Comparison of ENCODE assay signal across 1 cellular context in genomic region chr19:17950310-17951150, GRCh38.
A peak's percentile ranks its signal among the peaks of the same experiment; 100 is the strongest.
TF ChIP-seq lines count a peak whose summit lies in the region.

No MANE protein-coding gene starts in this region.

TF ChIP-seq in K562, 482 proteins besides CTCF, POLR2A, EP300 and RAD21 (continued from another document and continues in another):
- TF ChIP-seq GMEB1 (CRISPR knock-in tag; IDR thresholded peaks at IDR 0.05) = no peak
- TF ChIP-seq PRMT5 (CRISPR knock-in tag; IDR thresholded peaks at IDR 0.05) = no peak
- no peak for TF ChIP-seq ZNF282 (CRISPR knock-in tag; IDR thresholded peaks at IDR 0.05)
- peak; percentile 74; the same call in 1 of the 2 replicates for TF ChIP-seq ZNF263 (CRISPR knock-in tag; IDR thresholded peaks at IDR 0.05; ENCODE audit: borderline replicate concordance)
- TF ChIP-seq BRD9 (IDR thresholded peaks at IDR 0.05; ENCODE audit: low read depth, partially characterized antibody) = no peak
- TF ChIP-seq MTA2 (IDR thresholded peaks at IDR 0.05; ENCODE audit: low read depth) = peak; percentile 17; the same call in 1 of the 2 replicates
- TF ChIP-seq KAT2B (IDR thresholded peaks at IDR 0.05; ENCODE audit: low read depth, low read length) = no peak
- peak; percentile 85 for TF ChIP-seq EGR1 (conservative IDR thresholded peaks at IDR 0.05)
- no peak for TF ChIP-seq ZNF24 (IDR thresholded peaks at IDR 0.05)
- TF ChIP-seq, protein P1, sequence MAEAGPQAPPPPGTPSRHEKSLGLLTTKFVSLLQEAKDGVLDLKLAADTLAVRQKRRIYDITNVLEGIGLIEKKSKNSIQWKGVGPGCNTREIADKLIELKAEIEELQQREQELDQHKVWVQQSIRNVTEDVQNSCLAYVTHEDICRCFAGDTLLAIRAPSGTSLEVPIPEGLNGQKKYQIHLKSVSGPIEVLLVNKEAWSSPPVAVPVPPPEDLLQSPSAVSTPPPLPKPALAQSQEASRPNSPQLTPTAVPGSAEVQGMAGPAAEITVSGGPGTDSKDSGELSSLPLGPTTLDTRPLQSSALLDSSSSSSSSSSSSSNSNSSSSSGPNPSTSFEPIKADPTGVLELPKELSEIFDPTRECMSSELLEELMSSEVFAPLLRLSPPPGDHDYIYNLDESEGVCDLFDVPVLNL (CRISPR knock-in tag; IDR thresholded peaks at IDR 0.05; ENCODE audit: low read depth) = no peak
- TF ChIP-seq, protein P2, sequence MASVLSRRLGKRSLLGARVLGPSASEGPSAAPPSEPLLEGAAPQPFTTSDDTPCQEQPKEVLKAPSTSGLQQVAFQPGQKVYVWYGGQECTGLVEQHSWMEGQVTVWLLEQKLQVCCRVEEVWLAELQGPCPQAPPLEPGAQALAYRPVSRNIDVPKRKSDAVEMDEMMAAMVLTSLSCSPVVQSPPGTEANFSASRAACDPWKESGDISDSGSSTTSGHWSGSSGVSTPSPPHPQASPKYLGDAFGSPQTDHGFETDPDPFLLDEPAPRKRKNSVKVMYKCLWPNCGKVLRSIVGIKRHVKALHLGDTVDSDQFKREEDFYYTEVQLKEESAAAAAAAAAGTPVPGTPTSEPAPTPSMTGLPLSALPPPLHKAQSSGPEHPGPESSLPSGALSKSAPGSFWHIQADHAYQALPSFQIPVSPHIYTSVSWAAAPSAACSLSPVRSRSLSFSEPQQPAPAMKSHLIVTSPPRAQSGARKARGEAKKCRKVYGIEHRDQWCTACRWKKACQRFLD (CRISPR knock-in tag; IDR thresholded peaks at IDR 0.05) = no peak
- no peak for TF ChIP-seq ZNF121 (CRISPR knock-in tag; conservative IDR thresholded peaks at IDR 0.05)
- TF ChIP-seq DMBX1 (CRISPR knock-in tag; IDR thresholded peaks at IDR 0.05; ENCODE audit: borderline replicate concordance) = no peak
- no peak for TF ChIP-seq XRCC3 (IDR thresholded peaks at IDR 0.05)
- TF ChIP-seq TFAP4 (CRISPR knock-in tag; IDR thresholded peaks at IDR 0.05; ENCODE audit: borderline replicate concordance) = 0 out of 2 replicates have a peak, but pooled peaks have one; percentile 17
- TF ChIP-seq RUNX1 (IDR thresholded peaks at IDR 0.05; ENCODE audit: low read depth) = no peak
- TF ChIP-seq CHD2 (IDR thresholded peaks at IDR 0.05; ENCODE audit: low read depth, low read length) = no peak
- no peak for TF ChIP-seq ELK1 (CRISPR knock-in tag; IDR thresholded peaks at IDR 0.05)
- no peak for TF ChIP-seq ZNF324 (CRISPR knock-in tag; IDR thresholded peaks at IDR 0.05)
- TF ChIP-seq ZNF77 (CRISPR knock-in tag; IDR thresholded peaks at IDR 0.05) = no peak
- TF ChIP-seq PCBP1 (IDR thresholded peaks at IDR 0.05; ENCODE audit: low read depth, low read length, poor library complexity, severe bottlenecking) = no peak
- TF ChIP-seq ZNF184 (CRISPR knock-in tag; IDR thresholded peaks at IDR 0.05) = no peak
- no peak for TF ChIP-seq MED1 (CRISPR knock-in tag; IDR thresholded peaks at IDR 0.05; ENCODE audit: borderline replicate concordance)
- TF ChIP-seq JUN (IDR thresholded peaks at IDR 0.05; ENCODE audit: borderline replicate concordance, low read depth, low read length) = no peak
- no peak for TF ChIP-seq JUN (CRISPR knock-in tag; IDR thresholded peaks at IDR 0.05; ENCODE audit: borderline replicate concordance)
- no peak for TF ChIP-seq ZZZ3 (IDR thresholded peaks at IDR 0.05)
- no peak for TF ChIP-seq ZNF444 (CRISPR knock-in tag; IDR thresholded peaks at IDR 0.05)
- TF ChIP-seq, protein P3, sequence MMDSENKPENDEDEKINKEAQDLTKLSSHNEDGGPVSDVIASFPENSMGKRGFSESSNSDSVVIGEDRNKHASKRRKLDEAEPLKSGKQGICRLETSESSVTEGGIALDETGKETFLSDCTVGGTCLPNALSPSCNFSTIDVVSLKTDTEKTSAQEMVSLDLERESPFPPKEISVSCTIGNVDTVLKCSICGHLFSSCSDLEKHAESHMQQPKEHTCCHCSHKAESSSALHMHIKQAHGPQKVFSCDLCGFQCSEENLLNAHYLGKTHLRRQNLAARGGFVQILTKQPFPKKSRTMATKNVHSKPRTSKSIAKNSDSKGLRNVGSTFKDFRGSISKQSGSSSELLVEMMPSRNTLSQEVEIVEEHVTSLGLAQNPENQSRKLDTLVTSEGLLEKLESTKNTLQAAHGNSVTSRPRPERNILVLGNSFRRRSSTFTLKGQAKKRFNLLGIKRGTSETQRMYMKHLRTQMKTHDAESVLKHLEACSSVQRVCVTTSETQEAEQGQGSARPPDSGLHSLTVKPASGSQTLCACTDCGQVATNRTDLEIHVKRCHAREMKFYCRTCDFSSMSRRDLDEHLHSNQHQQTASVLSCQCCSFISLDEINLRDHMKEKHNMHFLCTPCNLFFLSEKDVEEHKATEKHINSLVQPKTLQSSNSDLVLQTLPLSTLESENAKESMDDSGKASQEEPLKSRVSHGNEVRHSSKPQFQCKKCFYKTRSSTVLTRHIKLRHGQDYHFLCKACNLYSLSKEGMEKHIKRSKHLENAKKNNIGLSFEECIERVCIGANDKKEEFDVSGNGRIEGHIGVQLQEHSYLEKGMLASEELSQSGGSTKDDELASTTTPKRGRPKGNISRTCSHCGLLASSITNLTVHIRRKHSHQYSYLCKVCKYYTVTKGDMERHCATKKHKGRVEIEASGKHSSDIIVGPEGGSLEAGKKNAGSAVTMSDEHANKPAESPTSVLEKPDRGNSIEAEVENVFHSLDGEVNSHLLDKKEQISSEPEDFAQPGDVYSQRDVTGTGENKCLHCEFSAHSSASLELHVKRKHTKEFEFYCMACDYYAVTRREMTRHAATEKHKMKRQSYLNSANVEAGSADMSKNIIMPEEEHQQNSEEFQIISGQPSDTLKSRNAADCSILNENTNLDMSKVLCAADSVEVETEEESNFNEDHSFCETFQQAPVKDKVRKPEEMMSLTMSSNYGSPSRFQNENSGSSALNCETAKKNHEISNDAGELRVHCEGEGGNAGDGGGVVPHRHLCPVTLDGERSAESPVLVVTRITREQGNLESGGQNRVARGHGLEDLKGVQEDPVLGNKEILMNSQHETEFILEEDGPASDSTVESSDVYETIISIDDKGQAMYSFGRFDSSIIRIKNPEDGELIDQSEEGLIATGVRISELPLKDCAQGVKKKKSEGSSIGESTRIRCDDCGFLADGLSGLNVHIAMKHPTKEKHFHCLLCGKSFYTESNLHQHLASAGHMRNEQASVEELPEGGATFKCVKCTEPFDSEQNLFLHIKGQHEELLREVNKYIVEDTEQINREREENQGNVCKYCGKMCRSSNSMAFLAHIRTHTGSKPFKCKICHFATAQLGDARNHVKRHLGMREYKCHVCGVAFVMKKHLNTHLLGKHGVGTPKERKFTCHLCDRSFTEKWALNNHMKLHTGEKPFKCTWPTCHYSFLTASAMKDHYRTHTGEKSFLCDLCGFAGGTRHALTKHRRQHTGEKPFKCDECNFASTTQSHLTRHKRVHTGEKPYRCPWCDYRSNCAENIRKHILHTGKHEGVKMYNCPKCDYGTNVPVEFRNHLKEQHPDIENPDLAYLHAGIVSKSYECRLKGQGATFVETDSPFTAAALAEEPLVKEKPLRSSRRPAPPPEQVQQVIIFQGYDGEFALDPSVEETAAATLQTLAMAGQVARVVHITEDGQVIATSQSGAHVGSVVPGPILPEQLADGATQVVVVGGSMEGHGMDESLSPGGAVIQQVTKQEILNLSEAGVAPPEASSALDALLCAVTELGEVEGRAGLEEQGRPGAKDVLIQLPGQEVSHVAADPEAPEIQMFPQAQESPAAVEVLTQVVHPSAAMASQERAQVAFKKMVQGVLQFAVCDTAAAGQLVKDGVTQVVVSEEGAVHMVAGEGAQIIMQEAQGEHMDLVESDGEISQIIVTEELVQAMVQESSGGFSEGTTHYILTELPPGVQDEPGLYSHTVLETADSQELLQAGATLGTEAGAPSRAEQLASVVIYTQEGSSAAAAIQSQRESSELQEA (IDR thresholded peaks at IDR 0.05; ENCODE audit: low read depth) = no peak
- no peak for TF ChIP-seq KDM1A (IDR thresholded peaks at IDR 0.05)
- TF ChIP-seq HLTF (IDR thresholded peaks at IDR 0.05) = no peak
- no peak for TF ChIP-seq MCM5 (IDR thresholded peaks at IDR 0.05; ENCODE audit: low read depth)
- no peak for TF ChIP-seq TAF15 (IDR thresholded peaks at IDR 0.05; ENCODE audit: low read depth, low read length)
- peak; percentile 32; the same call in 1 of the 2 replicates for TF ChIP-seq VEZF1 (CRISPR knock-in tag; IDR thresholded peaks at IDR 0.05)
- TF ChIP-seq HDAC3 (IDR thresholded peaks at IDR 0.05; ENCODE audit: borderline replicate concordance, partially characterized antibody) = no peak
- TF ChIP-seq ATF6 (CRISPR knock-in tag; IDR thresholded peaks at IDR 0.05) = 0 out of 2 replicates have a peak, but pooled peaks have one; percentile 61
- no peak for TF ChIP-seq ZKSCAN8 (CRISPR knock-in tag; IDR thresholded peaks at IDR 0.05)
- TF ChIP-seq MAFG (tag; conservative IDR thresholded peaks at IDR 0.05) = no peak
- TF ChIP-seq RFX7 (CRISPR knock-in tag; IDR thresholded peaks at IDR 0.05) = no peak
- no peak for TF ChIP-seq ZNF696 (CRISPR knock-in tag; conservative IDR thresholded peaks at IDR 0.05)
- TF ChIP-seq TGIF2 (CRISPR knock-in tag; IDR thresholded peaks at IDR 0.05) = no peak
- no peak for TF ChIP-seq ZNF511 (CRISPR knock-in tag; IDR thresholded peaks at IDR 0.05)
- no peak for TF ChIP-seq THRB (CRISPR knock-in tag; conservative IDR thresholded peaks at IDR 0.05)
- TF ChIP-seq NR2C1 (IDR thresholded peaks at IDR 0.05) = no peak
- no peak for TF ChIP-seq NR2C1 (tag; IDR thresholded peaks at IDR 0.05)
- no peak for TF ChIP-seq ZBTB17 (CRISPR knock-in tag; IDR thresholded peaks at IDR 0.05)
- no peak for TF ChIP-seq SAP30 (IDR thresholded peaks at IDR 0.05; ENCODE audit: borderline replicate concordance, insufficient read depth, low read depth, low read length, poor library complexity, severe bottlenecking)
